In genomic region chr3:114308377-114308776, GRCh38 we compare ENCODE assay signal across 15 cellular contexts. TPM values are rescaled to one million over a fixed set of nuclear protein-coding genes. Genes with fewer than 3 reads are reported as not detected.
DNase-seq lines count a peak whose midpoint lies in the region; ATAC-seq and TF ChIP-seq lines count a peak whose summit lies in the region.
"Had no signal": no experiment of that assay in that cellular context is flagged by ENCODE, and none has a peak within 500 bp of the region (broad histone marks: within the 10 kb centered on the region; RNA-seq: fewer than 3 reads in every experiment).

No MANE protein-coding gene starts in this region.

- H3K4me3 Mint-ChIP-seq in activated T-helper 17 cell treated with anti-CD3 and anti-CD28 coated beads, Interleukin-2, amount 50 U/mL, for 72 hours: peak overlapping the region; percentile 77
- H3K4me3 Mint-ChIP-seq in osteocyte (ENCODE audit: unreplicated experiment): no peak overlapping the region

- H3K4me3 ChIP-seq in GM12865 (ENCODE audit: low read depth, low read length): peak overlapping the region; percentile 39
- H3K4me3 ChIP-seq: left lung, testis had no signal

- H3K27ac Mint-ChIP-seq in activated T-helper 17 cell treated with anti-CD3 and anti-CD28 coated beads, Interleukin-2, amount 50 U/mL, for 72 hours: peak overlapping the region; percentile 96
- H3K27ac Mint-ChIP-seq in osteocyte (ENCODE audit: unreplicated experiment): no peak overlapping the region

- peaks cover 48% of the 10 kb centered on the region for H3K4me1 Mint-ChIP-seq in activated T-helper 17 cell treated with anti-CD3 and anti-CD28 coated beads, Interleukin-2, amount 50 U/mL, for 72 hours
- H3K4me1 Mint-ChIP-seq in osteocyte (ENCODE audit: unreplicated experiment): no peaks in the 10 kb centered on the region

- peaks cover 4% of the 10 kb centered on the region for H3K9me3 Mint-ChIP-seq in activated T-helper 17 cell treated with anti-CD3 and anti-CD28 coated beads, Interleukin-2, amount 50 U/mL, for 72 hours
- H3K9me3 Mint-ChIP-seq in osteocyte (ENCODE audit: unreplicated experiment): no peaks in the 10 kb centered on the region

- DNase-seq in GM12865 (ENCODE audit: low read depth) (peak; percentile 28), left ventricle myocardium superior (no peak), OCI-M2 (lab: John Stamatoyannopoulos, UW; ENCODE audit: unreplicated experiment) (no peak), osteocyte (ENCODE audit: extremely low spot score, unreplicated experiment) (no peak), NCI-H1436 treated with DMSO at 0.1 percent for 48 hours (lab: John Stamatoyannopoulos, UW) (no peak)
- DNase-seq: left lung, NCI-H748 treated with DMSO at 0.1 percent for 48 hours, occipital lobe, SW 1271, testis had no signal

- intact Hi-C loops in left ventricle myocardium superior (cut with micrococcal nuclease): no loop called here

- ATAC-seq in GM19455 (IDR thresholded peaks at IDR 0.05; ENCODE audit: unreplicated experiment): peak; percentile 7
- peak; percentile 12 for ATAC-seq in HG03108 (IDR thresholded peaks at IDR 0.05; ENCODE audit: unreplicated experiment)
- peak; percentile 71 for ATAC-seq in activated T-helper 17 cell treated with anti-CD3 and anti-CD28 coated beads, Interleukin-2, amount 50 U/mL, for 72 hours (replicated peaks)
- ATAC-seq in left ventricle myocardium superior: no peak
- ATAC-seq: left lung had no signal

- TF ChIP-seq CTCF in GM12865 (IDR thresholded peaks at IDR 0.05; ENCODE audit: insufficient read depth, low read depth, low read length, missing control alignments) (no peak), osteocyte (IDR thresholded peaks at IDR 0.05) (no peak)

- H3K36me3 Mint-ChIP-seq in activated T-helper 17 cell treated with anti-CD3 and anti-CD28 coated beads, Interleukin-2, amount 50 U/mL, for 72 hours (ENCODE audit: low read depth): peaks cover 66% of the 10 kb centered on the region
- H3K36me3 Mint-ChIP-seq in osteocyte (ENCODE audit: unreplicated experiment): no peaks in the 10 kb centered on the region

- no peaks in the 10 kb centered on the region for H3K27me3 Mint-ChIP-seq in activated T-helper 17 cell treated with anti-CD3 and anti-CD28 coated beads, Interleukin-2, amount 50 U/mL, for 72 hours
- H3K27me3 Mint-ChIP-seq in osteocyte (ENCODE audit: unreplicated experiment): peaks cover 6% of the 10 kb centered on the region

RNA-seq across cellular contexts. Expression of gene TIGIT, which starts 14.5 kb away (rescaled TPM):
- 10 to 100 TPM; 21.5 to 53.0 TPM for total RNA-seq in activated T-helper 17 cell treated with anti-CD3 and anti-CD28 coated beads, Interleukin-2, amount 50 U/mL, for 72 hours
- total RNA-seq in left ventricle myocardium superior (not detected), osteocyte (not detected in 2 replicates)
- total RNA-seq: frontal cortex, M059J, occipital lobe had no signal

Comparison
In these comparisons a context has a peak if more than half of its experiments do, and no peak if none do; other contexts are left out.
1. RNA of gene TIGIT, which starts 14.5 kb away (total RNA-seq): 21.5 to 53.0 TPM in activated T-helper 17 cell treated with anti-CD3 and anti-CD28 coated beads, Interleukin-2, amount 50 U/mL, for 72 hours; not detected in left ventricle myocardium superior (single experiment) and not detected in osteocyte; every median in the first group is over 10 times any median in the second.